ENCODE assay signal across 8 cellular contexts in the genomic region with DNA sequence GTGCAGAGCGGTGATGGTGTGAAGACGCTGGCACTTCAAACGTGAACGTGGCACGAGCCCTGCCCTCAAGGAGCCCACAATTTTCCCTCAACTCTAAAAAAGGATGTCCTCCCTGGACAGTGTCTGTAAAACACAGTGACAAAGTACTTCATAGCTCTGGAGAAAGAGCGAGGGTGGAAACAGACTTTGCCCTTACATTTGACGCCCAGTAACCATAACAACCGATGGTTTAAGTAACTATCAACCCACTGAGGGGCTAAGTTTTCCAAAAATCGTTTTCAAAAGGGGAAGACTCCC. TPM values are rescaled to one million over a fixed set of nuclear protein-coding genes. Genes with fewer than 3 reads are reported as not detected.
DNase-seq lines count a peak whose midpoint lies in the region; ATAC-seq lines count a peak whose summit lies in the region.

No MANE protein-coding gene starts in this region.

- H3K4me3 Mint-ChIP-seq in activated CD4-positive, alpha-beta T cell treated with anti-CD3 and anti-CD28 coated beads, Interleukin-2, amount 10 ng/mL, durations not matched to agents 24 days and 14 days = peak overlapping the region; percentile 89
- H3K4me3 Mint-ChIP-seq in activated T-helper 2 cell treated with anti-CD3 and anti-CD28 coated beads, Interferon-gamma antibody, Interleukin-2, Interleukin-4, amounts not matched to agents 10 μg/mL and 5 μg/mL and 100 μg/mL, durations not matched to agents 14 hours and 24 hours and 36 hours (ENCODE audit: low read depth) = peak overlapping the region; percentile 90

- peaks cover 24% of the 10 kb centered on the region for H3K27me3 ChIP-seq in iPS-15b (ENCODE audit: control insufficient read depth, insufficient read depth, low read length)

- intact Hi-C loops in activated CD4-positive, alpha-beta T cell treated with anti-CD3 and anti-CD28 coated beads, Interleukin-2, amount 10 ng/mL, durations not matched to agents 24 days and 14 days (cut with micrococcal nuclease) = loop anchor here (2.0 kb wide), 1 partner anchor 241 kb away; the partner anchor contains the start of gene ICAM2
- intact Hi-C loops in activated T-helper 2 cell treated with anti-CD3 and anti-CD28 coated beads, Interferon-gamma antibody, Interleukin-2, Interleukin-4, amounts not matched to agents 10 μg/mL and 5 μg/mL and 100 μg/mL, durations not matched to agents 14 hours and 24 hours and 36 hours (cut with micrococcal nuclease) = loop anchor here (2.0 to 10.0 kb wide), 4 partner anchors 60 to 237 kb away; partner anchors contain the start of genes ERN1 and ICAM2

- no peaks in the 10 kb centered on the region for H3K9me3 Mint-ChIP-seq in activated CD4-positive, alpha-beta T cell treated with anti-CD3 and anti-CD28 coated beads, Interleukin-2, amount 10 ng/mL, durations not matched to agents 24 days and 14 days
- H3K9me3 Mint-ChIP-seq in activated T-helper 2 cell treated with anti-CD3 and anti-CD28 coated beads, Interferon-gamma antibody, Interleukin-2, Interleukin-4, amounts not matched to agents 10 μg/mL and 5 μg/mL and 100 μg/mL, durations not matched to agents 14 hours and 24 hours and 36 hours = no peaks in the 10 kb centered on the region

- ATAC-seq in HG02571 (IDR thresholded peaks at IDR 0.05; ENCODE audit: unreplicated experiment) = no peak

- H3K36me3 Mint-ChIP-seq in activated CD4-positive, alpha-beta T cell treated with anti-CD3 and anti-CD28 coated beads, Interleukin-2, amount 10 ng/mL, durations not matched to agents 24 days and 14 days (ENCODE audit: low read depth) = no peaks in the 10 kb centered on the region
- H3K36me3 Mint-ChIP-seq in activated T-helper 2 cell treated with anti-CD3 and anti-CD28 coated beads, Interferon-gamma antibody, Interleukin-2, Interleukin-4, amounts not matched to agents 10 μg/mL and 5 μg/mL and 100 μg/mL, durations not matched to agents 14 hours and 24 hours and 36 hours (ENCODE audit: low read depth) = peaks cover 7% of the 10 kb centered on the region

- H3K27ac ChIP-seq in substantia nigra (ENCODE audit: low read depth, low read length, poor library complexity, severe bottlenecking) = peak overlapping the region; percentile 76

- H3K27ac Mint-ChIP-seq in activated CD4-positive, alpha-beta T cell treated with anti-CD3 and anti-CD28 coated beads, Interleukin-2, amount 10 ng/mL, durations not matched to agents 24 days and 14 days = peak overlapping the region; percentile 91
- peak overlapping the region; percentile 85 for H3K27ac Mint-ChIP-seq in activated T-helper 2 cell treated with anti-CD3 and anti-CD28 coated beads, Interferon-gamma antibody, Interleukin-2, Interleukin-4, amounts not matched to agents 10 μg/mL and 5 μg/mL and 100 μg/mL, durations not matched to agents 14 hours and 24 hours and 36 hours

- H3K36me3 ChIP-seq in iPS-15b (ENCODE audit: control insufficient read depth, insufficient read depth, low read length) = no peaks in the 10 kb centered on the region

- peak overlapping the region; percentile 24 for H3K9ac ChIP-seq in iPS-15b (ENCODE audit: low read depth, low read length)

- peaks cover 11% of the 10 kb centered on the region for H3K27me3 Mint-ChIP-seq in activated CD4-positive, alpha-beta T cell treated with anti-CD3 and anti-CD28 coated beads, Interleukin-2, amount 10 ng/mL, durations not matched to agents 24 days and 14 days
- no peaks in the 10 kb centered on the region for H3K27me3 Mint-ChIP-seq in activated T-helper 2 cell treated with anti-CD3 and anti-CD28 coated beads, Interferon-gamma antibody, Interleukin-2, Interleukin-4, amounts not matched to agents 10 μg/mL and 5 μg/mL and 100 μg/mL, durations not matched to agents 14 hours and 24 hours and 36 hours (ENCODE audit: low read depth)

- DNase-seq in activated CD4-positive, alpha-beta T cell treated with anti-CD3 and anti-CD28 coated beads, Interleukin-2, amount 10 ng/mL, durations not matched to agents 24 days and 14 days = no peak
- DNase-seq in activated CD4-positive, alpha-beta T cell treated with anti-CD3 and anti-CD28 coated beads for 1 hour = no peak
- peak; percentile 10 for DNase-seq in activated T-helper 2 cell treated with anti-CD3 and anti-CD28 coated beads, Interferon-gamma antibody, Interleukin-2, Interleukin-4, amounts not matched to agents 10 μg/mL and 5 μg/mL and 100 μg/mL, durations not matched to agents 14 hours and 24 hours and 36 hours (ENCODE audit: low spot score)
- no peak for DNase-seq in substantia nigra (lab: John Stamatoyannopoulos, UW)
- no peak for DNase-seq in central memory CD4-positive, alpha-beta T cell
- DNase-seq in NAMALWA (ENCODE audit: low spot score) = no peak

- peak overlapping the region; percentile 70 for H3K4me3 ChIP-seq in iPS-15b (ENCODE audit: low read depth, low read length)

- peaks cover 2% of the 10 kb centered on the region for H3K4me1 ChIP-seq in iPS-15b (ENCODE audit: control insufficient read depth, insufficient read depth, low read length)

- no peaks in the 10 kb centered on the region for H3K9me3 ChIP-seq in iPS-15b (ENCODE audit: control insufficient read depth, insufficient read depth, low read length)

- peaks cover 32% of the 10 kb centered on the region for H3K4me1 Mint-ChIP-seq in activated CD4-positive, alpha-beta T cell treated with anti-CD3 and anti-CD28 coated beads, Interleukin-2, amount 10 ng/mL, durations not matched to agents 24 days and 14 days
- peaks cover 30% of the 10 kb centered on the region for H3K4me1 Mint-ChIP-seq in activated T-helper 2 cell treated with anti-CD3 and anti-CD28 coated beads, Interferon-gamma antibody, Interleukin-2, Interleukin-4, amounts not matched to agents 10 μg/mL and 5 μg/mL and 100 μg/mL, durations not matched to agents 14 hours and 24 hours and 36 hours (ENCODE audit: low read depth)

RNA-seq across cellular contexts. Expression of gene TEX2, which starts 1.0 kb away (rescaled TPM):
- 22.2 and 23.9 TPM in 2 replicates for total RNA-seq in activated CD4-positive, alpha-beta T cell treated with anti-CD3 and anti-CD28 coated beads, Interleukin-2, amount 10 ng/mL, durations not matched to agents 24 days and 14 days
- total RNA-seq in activated T-helper 2 cell treated with anti-CD3 and anti-CD28 coated beads, Interferon-gamma antibody, Interleukin-2, Interleukin-4, amounts not matched to agents 10 μg/mL and 5 μg/mL and 100 μg/mL, durations not matched to agents 14 hours and 24 hours and 36 hours = 20.7 and 22.0 TPM in 2 replicates
